8 cellular contexts compared by ENCODE assay signal in the genomic region with DNA sequence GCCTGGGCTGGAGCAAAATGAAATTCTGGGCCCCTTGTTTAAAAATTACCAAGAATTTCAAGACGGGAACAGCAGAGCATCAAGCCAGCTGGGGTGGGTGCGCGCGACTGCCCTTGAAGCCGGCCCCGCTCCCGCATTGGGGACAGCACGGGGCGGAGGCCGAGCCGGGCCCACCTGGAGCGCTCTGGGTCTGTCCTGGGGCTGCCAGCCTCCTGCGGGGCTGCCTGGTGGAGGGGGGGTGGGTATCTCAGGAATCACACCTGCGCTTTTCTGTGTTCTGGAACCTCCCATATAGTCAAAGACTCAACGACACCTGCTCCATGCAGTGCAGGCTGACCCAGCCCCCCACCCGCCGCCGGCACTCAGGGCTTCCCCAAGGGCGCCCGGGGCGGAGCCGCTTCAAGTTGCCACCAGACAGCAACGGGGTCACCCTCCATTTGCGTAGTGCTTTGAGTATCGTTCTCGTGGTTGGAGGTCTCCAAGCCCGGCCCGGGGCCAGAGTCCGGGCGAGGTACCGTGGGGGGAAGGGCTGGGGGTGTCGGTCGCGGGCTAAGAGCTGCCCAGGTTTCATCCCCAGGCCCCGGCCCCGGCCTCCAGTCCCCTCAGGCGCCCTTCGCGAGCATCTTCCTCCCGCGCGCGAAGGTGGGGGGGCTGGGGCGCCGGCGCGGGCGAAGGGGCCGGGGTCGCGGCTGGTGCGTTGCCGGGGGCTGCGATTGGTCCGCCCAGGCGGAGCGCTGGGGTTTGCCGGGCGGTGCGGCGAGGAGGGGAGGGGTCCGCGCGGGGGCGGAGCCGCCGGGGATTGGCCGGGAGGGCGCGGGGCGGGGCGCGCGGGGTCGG.
DNase-seq lines count a peak whose midpoint lies in the region; ATAC-seq and TF ChIP-seq lines count a peak whose summit lies in the region.

No MANE protein-coding gene starts in this region.

- no peak for ATAC-seq in GM19455 (IDR thresholded peaks at IDR 0.05; ENCODE audit: unreplicated experiment)
- ATAC-seq in HG02852 (IDR thresholded peaks at IDR 0.05; ENCODE audit: unreplicated experiment): no peak
- ATAC-seq in GM18502 (IDR thresholded peaks at IDR 0.05; ENCODE audit: poor library complexity, unreplicated experiment): no peak

- peak; percentile 47 for DNase-seq in stimulated activated CD4-positive, alpha-beta T cell treated with anti-CD3 and anti-CD28 coated beads, Interleukin-12 subunit alpha, Interleukin-12 subunit beta, amount 100 ng/mL, for 4 hours
- DNase-seq in stimulated activated CD4-positive, alpha-beta T cell treated with anti-CD3 and anti-CD28 coated beads, Interleukin-4, amount 100 ng/mL, for 24 hours: no peak
- DNase-seq in T-helper 22 cell (ENCODE audit: low read depth) (peak; percentile 29), foreskin fibroblast (peak in 1 of 2 donors; percentile 57)
- peak; percentile 56 for DNase-seq in stimulated activated CD8-positive, alpha-beta memory T cell treated with anti-CD3 and anti-CD28 coated beads, Interleukin-4, amount 100 ng/mL, for 48 hours

- H3K4me3 ChIP-seq in foreskin fibroblast (ENCODE audit: low read depth in 1 of 2, low read length in 2 of 2): peak overlapping the region; percentile 36 to 55

- no peak for TF ChIP-seq CTCF in foreskin fibroblast (IDR thresholded peaks at IDR 0.05; ENCODE audit: low read depth, low read length)
